Comparison of ENCODE assay signal across 8 cellular contexts in genomic region chr6:27176523-27177391, GRCh38.
DNase-seq lines count a peak whose midpoint lies in the region; ATAC-seq and TF ChIP-seq lines count a peak whose summit lies in the region.
"Not testable (repeated sequence)": the region's sequence is repeated elsewhere in the genome, so short reads cannot be mapped to it uniquely, and the experiment has no call there.

No MANE protein-coding gene starts in this region.

- not testable (repeated sequence) for H3K36me3 Mint-ChIP-seq in osteocyte (ENCODE audit: unreplicated experiment)

- not testable (repeated sequence) for H3K9me3 Mint-ChIP-seq in osteocyte (ENCODE audit: unreplicated experiment)

- DNase-seq in DMS79 (lab: John Stamatoyannopoulos, UW) = peak; percentile 6
- DNase-seq in NCI-H524 (lab: John Stamatoyannopoulos, UW) = peak; percentile 27 to 42
- peak; percentile 22 for DNase-seq in brain pericyte (ENCODE audit: low read depth, low spot score)
- peak; percentile 70 for DNase-seq in left ventricle myocardium superior
- not testable (repeated sequence) for DNase-seq in osteocyte (ENCODE audit: extremely low spot score, unreplicated experiment)
- DNase-seq in superior temporal gyrus (ENCODE audit: extremely low spot score) = peak; percentile 82

- H3K27me3 Mint-ChIP-seq in osteocyte (ENCODE audit: unreplicated experiment) = peaks cover 16% of the 10 kb centered on the region

- intact Hi-C loops in left ventricle myocardium superior (cut with micrococcal nuclease) = not testable (repeated sequence)

- peak overlapping the region; percentile 95 for H3K4me3 Mint-ChIP-seq in osteocyte (ENCODE audit: unreplicated experiment)

- TF ChIP-seq CTCF in osteocyte (IDR thresholded peaks at IDR 0.05) = not testable (repeated sequence)

- H3K27ac Mint-ChIP-seq in osteocyte (ENCODE audit: unreplicated experiment) = peak overlapping the region; percentile 98

- H3K4me1 Mint-ChIP-seq in osteocyte (ENCODE audit: unreplicated experiment) = peaks cover 14% of the 10 kb centered on the region

- peak; percentile 34 for ATAC-seq in HG03378 (IDR thresholded peaks at IDR 0.05; ENCODE audit: unreplicated experiment)
- peak; percentile 55 to 57 for ATAC-seq in activated CD4-positive, CD25-positive, alpha-beta regulatory T cell treated with anti-CD3 and anti-CD28 coated beads, Interleukin-2, amount 50 U/mL, for 24 hours
- ATAC-seq in left ventricle myocardium superior = peak; percentile 89

Comparison
In these comparisons a context has a peak if more than half of its experiments do, and no peak if none do; other contexts are left out.
1. ATAC-seq: peak in every context shown above with its lines; median percentile 89 in left ventricle myocardium superior; 56 in activated CD4-positive, CD25-positive, alpha-beta regulatory T cell treated with anti-CD3 and anti-CD28 coated beads, Interleukin-2, amount 50 U/mL, for 24 hours; 34 in HG03378.